In the genomic region with DNA sequence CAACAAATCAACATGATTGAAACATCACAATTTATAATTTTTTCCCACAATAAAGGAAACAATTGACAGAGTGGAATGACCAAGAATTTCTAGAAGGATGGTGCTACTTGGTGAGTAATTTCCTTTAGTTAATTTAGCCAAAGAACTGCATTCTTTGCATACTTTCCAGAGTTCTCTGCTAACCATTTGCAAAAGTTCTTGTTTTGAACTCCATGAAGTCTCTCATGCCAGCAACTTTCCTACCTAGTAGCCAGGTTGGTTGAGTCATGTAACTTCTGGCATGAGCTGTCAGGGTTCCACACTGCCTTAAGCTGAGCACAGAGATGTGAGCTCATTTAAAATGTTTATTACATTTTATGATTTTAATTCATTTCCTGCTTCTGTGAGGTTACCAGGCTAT, we compare ENCODE assay signal across 1 cellular context.
TF ChIP-seq lines count a peak whose summit lies in the region.

No MANE protein-coding gene starts in this region.

TF ChIP-seq in SK-N-SH, 30 proteins besides CTCF, POLR2A, EP300 and RAD21 (continued from another document):
- TF ChIP-seq, protein P1, sequence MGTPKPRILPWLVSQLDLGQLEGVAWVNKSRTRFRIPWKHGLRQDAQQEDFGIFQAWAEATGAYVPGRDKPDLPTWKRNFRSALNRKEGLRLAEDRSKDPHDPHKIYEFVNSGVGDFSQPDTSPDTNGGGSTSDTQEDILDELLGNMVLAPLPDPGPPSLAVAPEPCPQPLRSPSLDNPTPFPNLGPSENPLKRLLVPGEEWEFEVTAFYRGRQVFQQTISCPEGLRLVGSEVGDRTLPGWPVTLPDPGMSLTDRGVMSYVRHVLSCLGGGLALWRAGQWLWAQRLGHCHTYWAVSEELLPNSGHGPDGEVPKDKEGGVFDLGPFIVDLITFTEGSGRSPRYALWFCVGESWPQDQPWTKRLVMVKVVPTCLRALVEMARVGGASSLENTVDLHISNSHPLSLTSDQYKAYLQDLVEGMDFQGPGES (IDR thresholded peaks at IDR 0.05; ENCODE audit: low read depth, low read length): no peak
- no peak for TF ChIP-seq NFIC (IDR thresholded peaks at IDR 0.05; ENCODE audit: borderline replicate concordance)
- TF ChIP-seq NRF1 (IDR thresholded peaks at IDR 0.05; ENCODE audit: low read depth, low read length): no peak
- TF ChIP-seq GATA2 (CRISPR knock-in tag; IDR thresholded peaks at IDR 0.05): no peak
- TF ChIP-seq, protein P2, sequence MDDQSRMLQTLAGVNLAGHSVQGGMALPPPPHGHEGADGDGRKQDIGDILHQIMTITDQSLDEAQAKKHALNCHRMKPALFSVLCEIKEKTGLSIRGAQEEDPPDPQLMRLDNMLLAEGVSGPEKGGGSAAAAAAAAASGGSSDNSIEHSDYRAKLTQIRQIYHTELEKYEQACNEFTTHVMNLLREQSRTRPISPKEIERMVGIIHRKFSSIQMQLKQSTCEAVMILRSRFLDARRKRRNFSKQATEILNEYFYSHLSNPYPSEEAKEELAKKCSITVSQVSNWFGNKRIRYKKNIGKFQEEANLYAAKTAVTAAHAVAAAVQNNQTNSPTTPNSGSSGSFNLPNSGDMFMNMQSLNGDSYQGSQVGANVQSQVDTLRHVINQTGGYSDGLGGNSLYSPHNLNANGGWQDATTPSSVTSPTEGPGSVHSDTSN (IDR thresholded peaks at IDR 0.05): no peak
